Comparison of ENCODE assay signal across 1 cellular context in the genomic region with DNA sequence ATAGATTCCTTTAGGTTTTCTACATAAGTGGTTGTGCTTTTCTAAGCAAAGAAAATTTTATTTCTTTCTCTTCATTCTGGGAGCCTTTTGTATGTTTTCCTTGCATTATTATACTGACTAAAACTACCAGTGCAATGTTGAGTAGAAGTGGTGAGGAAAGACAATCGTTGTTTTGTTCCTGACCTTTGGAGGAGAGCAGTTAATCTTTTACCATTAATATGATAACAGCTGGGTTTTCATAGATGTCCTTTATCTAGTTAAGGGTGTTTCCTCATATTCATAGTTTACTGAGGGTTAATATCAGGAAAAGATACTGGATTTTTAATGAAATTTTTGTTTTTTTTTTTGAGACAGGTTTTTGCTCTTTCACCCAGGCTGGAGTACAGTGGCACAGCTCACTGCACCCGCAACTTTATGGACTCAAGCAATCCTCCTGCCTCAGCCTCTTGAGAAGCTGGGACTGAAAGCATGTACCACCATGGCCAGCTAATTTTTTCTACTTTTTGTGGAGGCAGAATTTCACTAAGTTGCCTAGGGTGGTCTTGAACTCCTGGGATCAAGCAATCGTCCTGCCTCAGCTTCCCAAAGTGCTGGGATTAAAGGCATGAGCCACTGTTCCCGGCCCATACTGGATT.
TF ChIP-seq lines count a peak whose summit lies in the region.

No MANE protein-coding gene starts in this region.

TF ChIP-seq in GM23338, 12 proteins besides CTCF, POLR2A, EP300 and RAD21 (continued from another document):
- TF ChIP-seq, protein P1, sequence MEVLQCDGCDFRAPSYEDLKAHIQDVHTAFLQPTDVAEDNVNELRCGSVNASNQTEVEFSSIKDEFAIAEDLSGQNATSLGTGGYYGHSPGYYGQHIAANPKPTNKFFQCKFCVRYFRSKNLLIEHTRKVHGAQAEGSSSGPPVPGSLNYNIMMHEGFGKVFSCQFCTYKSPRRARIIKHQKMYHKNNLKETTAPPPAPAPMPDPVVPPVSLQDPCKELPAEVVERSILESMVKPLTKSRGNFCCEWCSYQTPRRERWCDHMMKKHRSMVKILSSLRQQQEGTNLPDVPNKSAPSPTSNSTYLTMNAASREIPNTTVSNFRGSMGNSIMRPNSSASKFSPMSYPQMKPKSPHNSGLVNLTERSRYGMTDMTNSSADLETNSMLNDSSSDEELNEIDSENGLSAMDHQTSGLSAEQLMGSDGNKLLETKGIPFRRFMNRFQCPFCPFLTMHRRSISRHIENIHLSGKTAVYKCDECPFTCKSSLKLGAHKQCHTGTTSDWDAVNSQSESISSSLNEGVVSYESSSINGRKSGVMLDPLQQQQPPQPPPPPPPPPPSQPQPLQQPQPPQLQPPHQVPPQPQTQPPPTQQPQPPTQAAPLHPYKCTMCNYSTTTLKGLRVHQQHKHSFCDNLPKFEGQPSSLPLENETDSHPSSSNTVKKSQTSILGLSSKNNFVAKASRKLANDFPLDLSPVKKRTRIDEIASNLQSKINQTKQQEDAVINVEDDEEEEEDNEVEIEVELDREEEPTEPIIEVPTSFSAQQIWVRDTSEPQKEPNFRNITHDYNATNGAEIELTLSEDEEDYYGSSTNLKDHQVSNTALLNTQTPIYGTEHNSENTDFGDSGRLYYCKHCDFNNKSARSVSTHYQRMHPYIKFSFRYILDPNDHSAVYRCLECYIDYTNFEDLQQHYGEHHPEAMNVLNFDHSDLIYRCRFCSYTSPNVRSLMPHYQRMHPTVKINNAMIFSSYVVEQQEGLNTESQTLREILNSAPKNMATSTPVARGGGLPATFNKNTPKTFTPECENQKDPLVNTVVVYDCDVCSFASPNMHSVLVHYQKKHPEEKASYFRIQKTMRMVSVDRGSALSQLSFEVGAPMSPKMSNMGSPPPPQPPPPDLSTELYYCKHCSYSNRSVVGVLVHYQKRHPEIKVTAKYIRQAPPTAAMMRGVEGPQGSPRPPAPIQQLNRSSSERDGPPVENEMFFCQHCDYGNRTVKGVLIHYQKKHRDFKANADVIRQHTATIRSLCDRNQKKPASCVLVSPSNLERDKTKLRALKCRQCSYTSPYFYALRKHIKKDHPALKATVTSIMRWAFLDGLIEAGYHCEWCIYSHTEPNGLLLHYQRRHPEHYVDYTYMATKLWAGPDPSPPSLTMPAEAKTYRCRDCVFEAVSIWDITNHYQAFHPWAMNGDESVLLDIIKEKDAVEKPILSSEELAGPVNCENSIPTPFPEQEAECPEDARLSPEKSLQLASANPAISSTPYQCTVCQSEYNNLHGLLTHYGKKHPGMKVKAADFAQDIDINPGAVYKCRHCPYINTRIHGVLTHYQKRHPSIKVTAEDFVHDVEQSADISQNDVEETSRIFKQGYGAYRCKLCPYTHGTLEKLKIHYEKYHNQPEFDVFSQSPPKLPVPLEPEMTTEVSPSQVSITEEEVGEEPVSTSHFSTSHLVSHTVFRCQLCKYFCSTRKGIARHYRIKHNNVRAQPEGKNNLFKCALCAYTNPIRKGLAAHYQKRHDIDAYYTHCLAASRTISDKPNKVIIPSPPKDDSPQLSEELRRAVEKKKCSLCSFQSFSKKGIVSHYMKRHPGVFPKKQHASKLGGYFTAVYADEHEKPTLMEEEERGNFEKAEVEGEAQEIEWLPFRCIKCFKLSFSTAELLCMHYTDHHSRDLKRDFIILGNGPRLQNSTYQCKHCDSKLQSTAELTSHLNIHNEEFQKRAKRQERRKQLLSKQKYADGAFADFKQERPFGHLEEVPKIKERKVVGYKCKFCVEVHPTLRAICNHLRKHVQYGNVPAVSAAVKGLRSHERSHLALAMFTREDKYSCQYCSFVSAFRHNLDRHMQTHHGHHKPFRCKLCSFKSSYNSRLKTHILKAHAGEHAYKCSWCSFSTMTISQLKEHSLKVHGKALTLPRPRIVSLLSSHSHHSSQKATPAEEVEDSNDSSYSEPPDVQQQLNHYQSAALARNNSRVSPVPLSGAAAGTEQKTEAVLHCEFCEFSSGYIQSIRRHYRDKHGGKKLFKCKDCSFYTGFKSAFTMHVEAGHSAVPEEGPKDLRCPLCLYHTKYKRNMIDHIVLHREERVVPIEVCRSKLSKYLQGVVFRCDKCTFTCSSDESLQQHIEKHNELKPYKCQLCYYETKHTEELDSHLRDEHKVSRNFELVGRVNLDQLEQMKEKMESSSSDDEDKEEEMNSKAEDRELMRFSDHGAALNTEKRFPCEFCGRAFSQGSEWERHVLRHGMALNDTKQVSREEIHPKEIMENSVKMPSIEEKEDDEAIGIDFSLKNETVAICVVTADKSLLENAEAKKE (CRISPR knock-in tag; IDR thresholded peaks at IDR 0.05): no peak
- TF ChIP-seq ETS1 (IDR thresholded peaks at IDR 0.05): no peak
- no peak for TF ChIP-seq ZNF331 (CRISPR knock-in tag; IDR thresholded peaks at IDR 0.05; ENCODE audit: low read depth)
- no peak for TF ChIP-seq JUNB (IDR thresholded peaks at IDR 0.05; ENCODE audit: unreplicated experiment)
